In the genomic region with DNA sequence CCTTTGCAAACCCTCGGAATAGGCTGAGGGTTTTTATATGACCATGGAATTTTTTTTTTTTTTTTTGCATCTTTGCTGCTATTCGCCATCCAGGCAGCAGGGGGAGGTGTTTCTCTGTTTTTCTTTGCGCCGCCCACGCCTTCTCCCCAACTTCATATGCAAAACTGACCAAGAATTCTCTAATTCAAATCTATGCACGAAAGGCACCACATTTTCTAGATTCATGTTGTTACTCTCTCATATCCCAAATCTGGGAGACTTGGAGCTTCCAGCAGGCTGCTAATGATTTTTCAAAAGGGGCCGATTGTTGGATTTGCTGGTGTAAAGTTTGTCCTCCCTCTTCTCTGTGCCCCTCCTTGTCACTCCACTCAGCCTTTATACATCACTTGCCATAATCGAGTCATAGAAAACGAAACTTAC, we compare ENCODE assay signal across 8 cellular contexts. TPM values are rescaled to one million over a fixed set of nuclear protein-coding genes. Genes with fewer than 3 reads are reported as not detected.
A peak's percentile ranks its signal among the peaks of the same experiment; 100 is the strongest.
DNase-seq lines count a peak whose midpoint lies in the region; ATAC-seq and TF ChIP-seq lines count a peak whose summit lies in the region.

No MANE protein-coding gene starts in this region.

- POLR2A ChIA-PET in PC-9 (lab: Charles Lee; ENCODE audit: unreplicated experiment): interaction anchor here (0.6 kb wide), 2 partner anchors 219 to 233 kb away, joined by 4 to 5 read pairs; no protein-coding TSS in a partner anchor

- intact Hi-C loops in PC-9 (cut with micrococcal nuclease; ENCODE audit: unreplicated experiment): loop anchor here (1.0 to 10.0 kb wide), 9 partner anchors 236 to 1506 kb away; a partner anchor contains a TSS

- no peaks in the 10 kb centered on the region for H3K27me3 ChIP-seq in PC-9 (ENCODE audit: insufficient read depth, low read depth)

- ATAC-seq in HG03439 (IDR thresholded peaks at IDR 0.05; ENCODE audit: unreplicated experiment) (peak; percentile 36), GM21526 (IDR thresholded peaks at IDR 0.05; ENCODE audit: low FRiP score, unreplicated experiment) (no peak)

- no peaks in the 10 kb centered on the region for H4K20me1 ChIP-seq in PC-9 (ENCODE audit: insufficient read depth)

- no peaks in the 10 kb centered on the region for H3K79me2 ChIP-seq in PC-9 (ENCODE audit: low read depth)

- no peaks in the 10 kb centered on the region for H3K9me2 ChIP-seq in PC-9 (ENCODE audit: insufficient read depth)

- H3K36me3 ChIP-seq in PC-9 (ENCODE audit: low read depth): no peaks in the 10 kb centered on the region

- CTCF ChIA-PET in PC-9 (lab: Charles Lee): interaction anchor here (0.7 to 1.3 kb wide), 2 partner anchors 153 to 251 kb away, joined by 3 to 12 read pairs; no protein-coding TSS in a partner anchor

- H3K4me2 ChIP-seq in PC-9: peak overlapping the region; percentile 71

- peak; percentile 86 for TF ChIP-seq CTCF in PC-9 (conservative IDR thresholded peaks at IDR 0.05)
- peak; percentile 86 for TF ChIP-seq CTCF in fibroblast of villous mesenchyme (IDR thresholded peaks at IDR 0.05; ENCODE audit: insufficient read depth, low read depth, low read length)

- DNase-seq in GDM1 (lab: John Stamatoyannopoulos, UW) (peak; percentile 13), PC-9 (peak; percentile 35 to 60), fibroblast of villous mesenchyme (ENCODE audit: low read depth) (peak; percentile 71), non-pigmented ciliary epithelial cell (ENCODE audit: low read depth) (peak; percentile 35), stromal cell of bone marrow (ENCODE audit: low read depth) (peak; percentile 60)
- DNase-seq in activated T-helper 9 cell treated with anti-CD3 and anti-CD28 coated beads, Interleukin-2, amount 50 U/mL, for 16 hours (ENCODE audit: low read depth): peak; percentile 47

- no peaks in the 10 kb centered on the region for H3K9me3 ChIP-seq in PC-9 (ENCODE audit: insufficient read depth, low read depth)

- H3K27ac ChIP-seq in PC-9: peak overlapping the region; percentile 65

- 0 out of 2 replicates have a peak overlapping the region, but pooled peaks have one; percentile 36 for H2AFZ ChIP-seq in PC-9

- H3K4me3 ChIP-seq in PC-9 (peak overlapping the region; percentile 47; the same call in 1 of the 2 replicates), fibroblast of villous mesenchyme (ENCODE audit: low read depth, low read length) (peak overlapping the region; percentile 34)

- H3K4me1 ChIP-seq in PC-9 (replicated peaks; ENCODE audit: insufficient read depth): peaks cover 20% of the 10 kb centered on the region

- no peaks in the 10 kb centered on the region; the same call in 1 of the 2 replicates for H3F3A ChIP-seq in PC-9 (ENCODE audit: insufficient read depth, low read depth)

- BruUV-seq in PC-9 (replicated peaks; lab: Mats Ljungman, UMichigan): no TSS peak

RNA-seq across cellular contexts. Expression of a gene that starts 29.1 kb away (rescaled TPM):
- total RNA-seq in PC-9 (2021): 33.6 and 40.4 TPM in 2 replicates
- total RNA-seq in fibroblast of villous mesenchyme: 21.9 and 23.7 TPM in 2 replicates

Comparison
In these comparisons a context has a peak if more than half of its experiments do, and no peak if none do; other contexts are left out.
1. DNase-seq: peak in every context shown above with its lines; median percentile 71 in fibroblast of villous mesenchyme; 60 in stromal cell of bone marrow; 48 in PC-9; 47 in activated T-helper 9 cell treated with anti-CD3 and anti-CD28 coated beads, Interleukin-2, amount 50 U/mL, for 16 hours; 35 in non-pigmented ciliary epithelial cell; 13 in GDM1.